Comparison of ENCODE assay signal across 10 cellular contexts in the genomic region with DNA sequence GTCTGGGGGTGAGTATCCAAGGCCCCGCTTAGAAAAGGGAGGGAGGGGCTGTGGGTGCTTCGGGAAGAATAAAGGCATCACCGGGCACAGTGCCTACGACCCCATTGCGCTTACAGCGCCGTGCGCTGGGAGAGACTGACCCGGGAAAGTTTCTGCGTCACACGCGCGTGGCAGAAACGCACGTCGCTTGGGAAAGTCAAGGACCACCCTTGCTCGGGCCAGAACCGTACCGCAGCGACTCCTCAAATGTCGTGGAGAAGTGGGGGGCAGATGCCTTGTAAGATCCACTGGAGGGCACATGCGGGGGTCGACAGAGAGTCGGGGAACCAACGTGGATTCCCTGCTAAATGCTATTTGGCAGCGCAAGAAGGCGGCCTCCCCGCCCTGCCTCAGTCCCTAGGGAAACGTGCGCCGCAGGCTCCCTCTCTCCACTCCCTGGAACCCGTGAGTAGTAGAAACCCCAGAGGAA. TPM values are rescaled to one million over a fixed set of nuclear protein-coding genes. Genes with fewer than 3 reads are reported as not detected.
DNase-seq lines count a peak whose midpoint lies in the region; ATAC-seq and TF ChIP-seq lines count a peak whose summit lies in the region.
"Had no signal": no experiment of that assay in that cellular context is flagged by ENCODE, and none has a peak within 500 bp of the region (broad histone marks: within the 10 kb centered on the region; RNA-seq: fewer than 3 reads in every experiment).

No MANE protein-coding gene starts in this region.

- H3K79me1 ChIP-seq in H9 (ENCODE audit: insufficient read depth, low read depth, low read length, poor library complexity, severe bottlenecking), result no peaks in the 10 kb centered on the region

- intact Hi-C loops in activated T-helper 2 cell treated with anti-CD3 and anti-CD28 coated beads, Interferon-gamma antibody, Interleukin-2, Interleukin-4, amounts not matched to agents 10 μg/mL and 5 μg/mL and 100 μg/mL, durations not matched to agents 14 hours and 24 hours and 36 hours (cut with micrococcal nuclease), result no loop called here

- H2BK12ac ChIP-seq in H9 (ENCODE audit: insufficient read length, low read depth, low read length), result no peak overlapping the region

- peak overlapping the region; percentile 85 for H3K4me2 ChIP-seq in H9 (ENCODE audit: insufficient read depth, insufficient read length, low read length)

- H3K4me1 Mint-ChIP-seq in H9, result peaks cover 68% of the 10 kb centered on the region in 2 experiments
- no peaks in the 10 kb centered on the region for H3K4me1 Mint-ChIP-seq in activated T-helper 2 cell treated with anti-CD3 and anti-CD28 coated beads, Interferon-gamma antibody, Interleukin-2, Interleukin-4, amounts not matched to agents 10 μg/mL and 5 μg/mL and 100 μg/mL, durations not matched to agents 14 hours and 24 hours and 36 hours (ENCODE audit: low read depth)

- H4K8ac ChIP-seq in H9 (replicated peaks; ENCODE audit: insufficient read length, low read depth, low read length), result no peak overlapping the region

- peak overlapping the region; percentile 62 to 89 for H3K4me3 Mint-ChIP-seq in H9
- no peak overlapping the region for H3K4me3 Mint-ChIP-seq in activated T-helper 2 cell treated with anti-CD3 and anti-CD28 coated beads, Interferon-gamma antibody, Interleukin-2, Interleukin-4, amounts not matched to agents 10 μg/mL and 5 μg/mL and 100 μg/mL, durations not matched to agents 14 hours and 24 hours and 36 hours (ENCODE audit: low read depth)

- no peak overlapping the region for H3T11ph ChIP-seq in H9 (ENCODE audit: low read length)

- no peak overlapping the region for H3K4ac ChIP-seq in H9 (ENCODE audit: low read depth, low read length)

- no peak overlapping the region for H3K56ac ChIP-seq in H9 (ENCODE audit: insufficient read length, low read depth, low read length)

- H3K4me3 ChIP-seq in cardiac fibroblast (replicated peaks in 1 of 2; ENCODE audit: low read depth in 2 of 2, low read length in 2 of 2), result peak overlapping the region; percentile 68 to 85
- peak overlapping the region; percentile 81 for H3K4me3 ChIP-seq in kidney epithelial cell (ENCODE audit: low read depth, low read length)
- H3K4me3 ChIP-seq in skeletal muscle tissue (ENCODE audit: low read length in 3 of 3), result peak overlapping the region; percentile 94 to 98 (median 95)
- H3K4me3 ChIP-seq: GM12878 had no signal

- no peak overlapping the region for H3K14ac ChIP-seq in H9 (ENCODE audit: insufficient read depth, low read length)

- H3K9me3 Mint-ChIP-seq in H9, result peaks cover 0 to 2% of the 10 kb centered on the region in 2 experiments; a peak in 2 of 5 replicates
- H3K9me3 Mint-ChIP-seq in activated T-helper 2 cell treated with anti-CD3 and anti-CD28 coated beads, Interferon-gamma antibody, Interleukin-2, Interleukin-4, amounts not matched to agents 10 μg/mL and 5 μg/mL and 100 μg/mL, durations not matched to agents 14 hours and 24 hours and 36 hours, result no peaks in the 10 kb centered on the region

- H2AFZ ChIP-seq in H9 (ENCODE audit: low read length), result no peak overlapping the region

- peaks cover 97% of the 10 kb centered on the region for H3K27me3 Mint-ChIP-seq in H9 (ENCODE audit: low read depth)
- H3K27me3 Mint-ChIP-seq in activated T-helper 2 cell treated with anti-CD3 and anti-CD28 coated beads, Interferon-gamma antibody, Interleukin-2, Interleukin-4, amounts not matched to agents 10 μg/mL and 5 μg/mL and 100 μg/mL, durations not matched to agents 14 hours and 24 hours and 36 hours (ENCODE audit: low read depth), result peaks cover 49% of the 10 kb centered on the region

- WGBS in H9 (ENCODE audit: extremely low coverage, insufficient read length, low lambda C conversion rate), result no CpG with 5 or more reads among the region's 32 CpGs

- no peak overlapping the region for H4K5ac ChIP-seq in H9 (ENCODE audit: insufficient read length, low read depth, low read length)

- no peak overlapping the region for H2AK5ac ChIP-seq in H9 (ENCODE audit: insufficient read length, low read length)

- no peaks in the 10 kb centered on the region for H3K79me2 ChIP-seq in H9 (ENCODE audit: insufficient read depth, low read length)

- H2BK20ac ChIP-seq in H9 (ENCODE audit: low read depth, low read length, poor library complexity, severe bottlenecking), result no peak overlapping the region

- no peak overlapping the region for H4K91ac ChIP-seq in H9 (ENCODE audit: insufficient read length, low read depth, low read length)

- H2BK120ac ChIP-seq in H9 (ENCODE audit: low read depth, low read length, poor library complexity, severe bottlenecking), result no peak overlapping the region

- H3K18ac ChIP-seq in H9 (ENCODE audit: insufficient read length, low read depth, low read length), result no peak overlapping the region

- H4K20me1 ChIP-seq in H9 (ENCODE audit: control insufficient read depth, insufficient read depth, insufficient read length), result no peaks in the 10 kb centered on the region

- H3K36me3 ChIP-seq in kidney epithelial cell (ENCODE audit: control insufficient read depth, insufficient read depth, low read length) (no peaks in the 10 kb centered on the region), skeletal muscle tissue (ENCODE audit: control insufficient read depth in 3 of 3, insufficient read depth in 3 of 3, low read length in 3 of 3) (peaks cover 4 to 7% (median 4%) of the 10 kb centered on the region in 3 donors)

- no peaks in the 10 kb centered on the region for H3K36me3 Mint-ChIP-seq in H9 (ENCODE audit: insufficient read depth in 1 of 3, low read depth in 3 of 3)
- no peaks in the 10 kb centered on the region for H3K36me3 Mint-ChIP-seq in activated T-helper 2 cell treated with anti-CD3 and anti-CD28 coated beads, Interferon-gamma antibody, Interleukin-2, Interleukin-4, amounts not matched to agents 10 μg/mL and 5 μg/mL and 100 μg/mL, durations not matched to agents 14 hours and 24 hours and 36 hours (ENCODE audit: low read depth)

- TF ChIP-seq CTCF in H9 (conservative IDR thresholded peaks at IDR 0.05) (no peak), cardiac fibroblast (IDR thresholded peaks at IDR 0.05; ENCODE audit: low read depth, low read length) (no peak), kidney epithelial cell (IDR thresholded peaks at IDR 0.05; ENCODE audit: insufficient read depth, low read length, poor library complexity, severe bottlenecking) (no peak)

- no peak overlapping the region for H3K9ac ChIP-seq in H9 (ENCODE audit: extremely low read depth, insufficient read length, low read length)
- H3K9ac ChIP-seq in skeletal muscle tissue (ENCODE audit: low read depth in 1 of 3, low read length in 3 of 3), result peak overlapping the region; percentile 96 to 98 (median 98)

- ATAC-seq in HG03025 (IDR thresholded peaks at IDR 0.05; ENCODE audit: low FRiP score, unreplicated experiment) (no peak), GM18498 (IDR thresholded peaks at IDR 0.05; ENCODE audit: unreplicated experiment) (no peak)
- ATAC-seq: GM12878 had no signal

- H3K27ac ChIP-seq in H9 (ENCODE audit: insufficient read length, low read depth, low read length), result no peak overlapping the region
- peak overlapping the region; percentile 96 for H3K27ac ChIP-seq in skeletal muscle tissue (ENCODE audit: low read depth, low read length)

- no peak for DNase-seq in H9
- DNase-seq in cardiac fibroblast (ENCODE audit: low read depth in 2 of 2), result peak in 1 of 2 donors; percentile 85
- DNase-seq in kidney epithelial cell (ENCODE audit: low read depth), result no peak
- no peak for DNase-seq in HCEC 1CT
- no peak for DNase-seq in activated T-helper 2 cell treated with anti-CD3 and anti-CD28 coated beads, Interferon-gamma antibody, Interleukin-2, Interleukin-4, amounts not matched to agents 10 μg/mL and 5 μg/mL and 100 μg/mL, durations not matched to agents 14 hours and 24 hours and 36 hours (ENCODE audit: low spot score)
- DNase-seq: NCI-H1092 had no signal

- H3K23me2 ChIP-seq in H9 (ENCODE audit: insufficient read length, low read depth, low read length, poor library complexity, severe bottlenecking), result peaks cover 37% of the 10 kb centered on the region

- no peaks in the 10 kb centered on the region for H3K9me3 ChIP-seq in H9 (ENCODE audit: control insufficient read depth, low read depth, low read length)
- H3K9me3 ChIP-seq in skeletal muscle tissue (ENCODE audit: control insufficient read depth in 3 of 3, low read length in 3 of 3), result no peaks in the 10 kb centered on the region

- no peak overlapping the region for H3K23ac ChIP-seq in H9 (ENCODE audit: insufficient read length, low read depth, low read length)

- H3K27me3 ChIP-seq in H9 (ENCODE audit: insufficient read depth, low read length), result peaks cover 46% of the 10 kb centered on the region
- H3K27me3 ChIP-seq in kidney epithelial cell (ENCODE audit: control insufficient read depth, insufficient read depth, low read length), result no peaks in the 10 kb centered on the region
- no peaks in the 10 kb centered on the region for H3K27me3 ChIP-seq in skeletal muscle tissue (ENCODE audit: control insufficient read depth in 3 of 3, insufficient read depth in 3 of 3, low read length in 3 of 3)

- no peak overlapping the region for H2BK5ac ChIP-seq in H9 (ENCODE audit: insufficient read length, low read length)

- H3K4me1 ChIP-seq in H9 (ENCODE audit: insufficient read depth, low read length) (peaks cover 7% of the 10 kb centered on the region), skeletal muscle tissue (ENCODE audit: control insufficient read depth in 3 of 3, insufficient read depth in 3 of 3, low read length in 3 of 3) (peaks cover 10 to 15% (median 12%) of the 10 kb centered on the region in 3 donors)

- no peak overlapping the region for H2BK15ac ChIP-seq in H9 (ENCODE audit: low read depth, low read length)

- no peak overlapping the region for H3K27ac Mint-ChIP-seq in H9
- H3K27ac Mint-ChIP-seq in activated T-helper 2 cell treated with anti-CD3 and anti-CD28 coated beads, Interferon-gamma antibody, Interleukin-2, Interleukin-4, amounts not matched to agents 10 μg/mL and 5 μg/mL and 100 μg/mL, durations not matched to agents 14 hours and 24 hours and 36 hours, result no peak overlapping the region

RNA-seq across cellular contexts. Expression of a gene that starts 2.4 kb away (rescaled TPM):
- total RNA-seq in H9 (2021) (0.18 and 0.46 TPM in 2 replicates), kidney epithelial cell (211 and 217 TPM in 2 replicates), skeletal muscle tissue (106 TPM)
- total RNA-seq in activated T-helper 2 cell treated with anti-CD3 and anti-CD28 coated beads, Interferon-gamma antibody, Interleukin-2, Interleukin-4, amounts not matched to agents 10 μg/mL and 5 μg/mL and 100 μg/mL, durations not matched to agents 14 hours and 24 hours and 36 hours, result not detected in 2 replicates
- total RNA-seq: GM12878 had no signal

Comparison
In these comparisons a context has a peak if more than half of its experiments do, and no peak if none do; other contexts are left out.
1. RNA of a gene that starts 2.4 kb away (total RNA-seq): 211 to 217 TPM in kidney epithelial cell and 106 TPM in skeletal muscle tissue (single experiment); 0.18 to 0.46 TPM in H9 and not detected in activated T-helper 2 cell treated with anti-CD3 and anti-CD28 coated beads, Interferon-gamma antibody, Interleukin-2, Interleukin-4, amounts not matched to agents 10 μg/mL and 5 μg/mL and 100 μg/mL, durations not matched to agents 14 hours and 24 hours and 36 hours; every median in the first group is over 10 times any median in the second.
2. Peak in every context shown above with its lines, with median percentiles within 50 percentile points of each other: H3K4me3 ChIP-seq.